12 cellular contexts compared by ENCODE assay signal in genomic region chr5:124760608-124761390, GRCh38. TPM values are rescaled to one million over a fixed set of nuclear protein-coding genes. Genes with fewer than 3 reads are reported as not detected.
"Had no signal": no experiment of that assay in that cellular context is flagged by ENCODE, and none has a peak within 500 bp of the region (broad histone marks: within the 10 kb centered on the region; RNA-seq: fewer than 3 reads in every experiment).

No MANE protein-coding gene starts in this region.

- H3K27me3 ChIP-seq: esophagus squamous epithelium, right lobe of liver had no signal

- ATAC-seq: activated T-helper 17 cell treated with anti-CD3 and anti-CD28 coated beads, Interleukin-2, amount 50 U/mL, for 72 hours; effector memory CD8-positive, alpha-beta T cell; lower lobe of right lung; right lobe of liver had no signal

- H3K4me3 ChIP-seq: esophagus squamous epithelium, lower lobe of right lung, prostate gland, right lobe of liver had no signal

- H3K27ac ChIP-seq: esophagus squamous epithelium, lower lobe of right lung, prostate gland, right lobe of liver had no signal

- H3K4me1 ChIP-seq: esophagus squamous epithelium, lower lobe of right lung, prostate gland had no signal

- H3K9me3 ChIP-seq: esophagus squamous epithelium, lower lobe of right lung, prostate gland, right lobe of liver had no signal

- DNase-seq: activated CD4-positive, alpha-beta memory T cell treated with anti-CD3 and anti-CD28 coated beads for 36 hours; activated naive CD4-positive, alpha-beta T cell treated with anti-CD3 and anti-CD28 coated beads for 36 hours; effector memory CD8-positive, alpha-beta T cell; esophagus squamous epithelium; lower lobe of right lung; right lobe of liver; small intestine; stimulated activated CD4-positive, alpha-beta T cell treated with anti-CD3 and anti-CD28 coated beads, Interleukin-15, amount 100 ng/mL, for 24 hours; stimulated activated CD4-positive, alpha-beta T cell treated with anti-CD3 and anti-CD28 coated beads, Interleukin-2, amount 100 ng/mL, for 48 hours had no signal

- H3K36me3 ChIP-seq: esophagus squamous epithelium, lower lobe of right lung, prostate gland, right lobe of liver had no signal

RNA-seq across cellular contexts. Expression of gene ZNF608, which starts 14.4 kb away (rescaled TPM):
- total RNA-seq: activated CD4-positive, alpha-beta memory T cell treated with anti-CD3 and anti-CD28 coated beads for 36 hours; activated naive CD4-positive, alpha-beta T cell treated with anti-CD3 and anti-CD28 coated beads for 36 hours; activated T-helper 17 cell treated with anti-CD3 and anti-CD28 coated beads, Interleukin-2, amount 50 U/mL, for 72 hours; T-helper 2 cell treated with Interferon-gamma antibody and Interleukin-4, amounts not matched to agents 100 ng/mL and 5 ng/mL, for 36 hours had no signal
